8 cellular contexts compared by ENCODE assay signal in genomic region chr3:194487289-194488006, GRCh38. TPM values are rescaled to one million over a fixed set of nuclear protein-coding genes. Genes with fewer than 3 reads are reported as not detected.
DNase-seq lines count a peak whose midpoint lies in the region; ATAC-seq and TF ChIP-seq lines count a peak whose summit lies in the region.

No MANE protein-coding gene starts in this region.

- POLR2A ChIA-PET in RWPE1 (lab: Yijun Ruan, JAX; ENCODE audit: low non-redundant PET): no interaction called here

- H3K9me3 ChIP-seq in adrenal gland (replicated peaks in 1 of 3): no peaks in the 10 kb centered on the region

- CTCF ChIA-PET in RWPE1 (lab: Yijun Ruan, JAX): no interaction called here

- H3K4me1 ChIP-seq in adrenal gland (replicated peaks in 1 of 2): peaks cover 10 to 41% of the 10 kb centered on the region in 2 donors

- TF ChIP-seq POLR2A in GM18951 (IDR thresholded peaks at IDR 0.05; ENCODE audit: extremely low read depth, insufficient read depth, insufficient read length) (peak; percentile 56), adrenal gland (IDR thresholded peaks at IDR 0.05) (no peak)

- TF ChIP-seq CTCF in AG09309 (IDR thresholded peaks at IDR 0.05; ENCODE audit: control insufficient read depth, insufficient read depth, low read depth, low read length, missing control alignments) (no peak), RWPE1 (conservative IDR thresholded peaks at IDR 0.05; ENCODE audit: low read depth) (no peak), adrenal gland (IDR thresholded peaks at IDR 0.05) (no peak)

- H3K27ac ChIP-seq in RWPE1: peak overlapping the region; percentile 90
- H3K27ac ChIP-seq in adrenal gland: peak overlapping the region in 4 of 5 donors; percentile 72 to 98 (median 90)

- H3K36me3 ChIP-seq in adrenal gland (replicated peaks in 1 of 2): no peaks in the 10 kb centered on the region

- peak; percentile 25 for ATAC-seq in HG03175 (IDR thresholded peaks at IDR 0.05; ENCODE audit: unreplicated experiment)

- DNase-seq in AG09309 (ENCODE audit: low read depth): no peak
- DNase-seq in RWPE1 (ENCODE audit: low spot score): no peak
- DNase-seq in adrenal gland: peak; percentile 45 to 70 (median 58)
- DNase-seq in hepatic stellate cell (ENCODE audit: low spot score): peak; percentile 42
- DNase-seq in skeletal muscle cell (ENCODE audit: low read depth): no peak
- no peak for DNase-seq in NCI-H187 treated with DMSO at 0.1 percent for 48 hours (lab: John Stamatoyannopoulos, UW)

- in situ Hi-C loops in GM18951 (cut with MboI; ENCODE audit: low sequenced_read_pairs, unreplicated experiment): no loop called here

- H3K27me3 ChIP-seq in adrenal gland: no peaks in the 10 kb centered on the region

- intact Hi-C loops in adrenal gland (cut with DNase I): loop anchor here in 1 of 2 donors (5.0 kb wide), 1 partner anchor 35 kb away; no protein-coding TSS in a partner anchor

- WGBS in adrenal gland, 4 donors: 8 to 25% (median 12%) methylated on average over 18 to 51 of the region's 51 CpGs

- H3K4me3 ChIP-seq in AG09309 (ENCODE audit: control insufficient read depth, low read depth, low read length) (peak overlapping the region; percentile 30; the same call in 1 of the 2 replicates), adrenal gland (peak overlapping the region in 3 of 4 donors; percentile 22 to 74 (median 69)), skeletal muscle cell (ENCODE audit: low read depth, low read length) (peak overlapping the region; percentile 76)

RNA-seq across cellular contexts. Expression of gene ATP13A3, which starts 0.6 kb away (rescaled TPM):
- total RNA-seq in adrenal gland: 100 to 1,000 TPM in 3 of 8 donors, 10 to 100 TPM in 5; 30.6 to 111 (median 83.6) TPM
- 10 to 100 TPM; 17.6 to 43.2 (median 22.6) TPM for polyA plus RNA-seq in adrenal gland

Comparison
In these comparisons a context has a peak if more than half of its experiments do, and no peak if none do; other contexts are left out.
1. DNase-seq: peak in adrenal gland (7 of 7) and hepatic stellate cell (single experiment); none in AG09309 (single experiment), RWPE1 (single experiment), skeletal muscle cell (single experiment) and NCI-H187 treated with DMSO at 0.1 percent for 48 hours (single experiment).
2. Peak in every context shown above with its lines, with median percentiles within 50 percentile points of each other: H3K4me3 ChIP-seq.